ENCODE assay signal across 15 cellular contexts in genomic region chr12:24479131-24479530, GRCh38.
"Had no signal": no experiment of that assay in that cellular context is flagged by ENCODE, and none has a peak within 500 bp of the region (broad histone marks: within the 10 kb centered on the region; RNA-seq: fewer than 3 reads in every experiment).

No MANE protein-coding gene starts in this region.

- ATAC-seq: activated naive CD8-positive, alpha-beta T cell treated with anti-CD3 and anti-CD28 coated beads, Interleukin-2, amount 50 U/mL, for 24 hours; activated T-helper 17 cell treated with anti-CD3 and anti-CD28 coated beads, Interleukin-2, amount 50 U/mL, for 72 hours; gastroesophageal sphincter; left lobe of liver; pancreas; stimulated activated effector memory CD8-positive, alpha-beta T cell treated with anti-CD3 and anti-CD28 coated beads, Interleukin-12 subunit alpha, Interleukin-12 subunit beta, amount 100 ng/mL, for 72 hours had no signal

- H3K27me3 ChIP-seq: ascending aorta, cardiac muscle cell, gastroesophageal sphincter, pancreas, vagina had no signal

- H3K27ac ChIP-seq: ascending aorta, cardiac muscle cell, gastroesophageal sphincter, pancreas, vagina had no signal

- H3K4me1 ChIP-seq: ascending aorta, gastroesophageal sphincter, pancreas, vagina had no signal

- H3K36me3 Mint-ChIP-seq: naive B cell; stimulated activated effector memory CD8-positive, alpha-beta T cell treated with anti-CD3 and anti-CD28 coated beads, Interleukin-12 subunit alpha, Interleukin-12 subunit beta, amount 100 ng/mL, for 72 hours had no signal

- DNase-seq: activated CD4-positive, alpha-beta T cell treated with anti-CD3 and anti-CD28 coated beads, Interleukin-2, amount 50 U/mL, for 4 hours; activated CD4-positive, CD25-positive, alpha-beta regulatory T cell treated with anti-CD3 and anti-CD28 coated beads, Interleukin-2, amount 50 U/mL, for 72 hours; activated naive CD4-positive, alpha-beta T cell treated with anti-CD3 and anti-CD28 coated beads for 36 hours; activated naive CD8-positive, alpha-beta T cell treated with anti-CD3 and anti-CD28 coated beads, Interleukin-2, amount 50 U/mL, for 24 hours; islet precursor cell; mammary epithelial cell; naive B cell; pancreas had no signal

- H3K27ac Mint-ChIP-seq: activated naive CD4-positive, alpha-beta T cell treated with anti-CD3 and anti-CD28 coated beads for 36 hours; activated naive CD8-positive, alpha-beta T cell treated with anti-CD3 and anti-CD28 coated beads, Interleukin-2, amount 50 U/mL, for 24 hours; activated T-helper 17 cell treated with anti-CD3 and anti-CD28 coated beads, Interleukin-2, amount 50 U/mL, for 72 hours; naive B cell; stimulated activated effector memory CD8-positive, alpha-beta T cell treated with anti-CD3 and anti-CD28 coated beads, Interleukin-12 subunit alpha, Interleukin-12 subunit beta, amount 100 ng/mL, for 72 hours had no signal

- H3K9me3 Mint-ChIP-seq: activated naive CD4-positive, alpha-beta T cell treated with anti-CD3 and anti-CD28 coated beads for 36 hours; activated naive CD8-positive, alpha-beta T cell treated with anti-CD3 and anti-CD28 coated beads, Interleukin-2, amount 50 U/mL, for 24 hours; naive B cell; stimulated activated effector memory CD8-positive, alpha-beta T cell treated with anti-CD3 and anti-CD28 coated beads, Interleukin-12 subunit alpha, Interleukin-12 subunit beta, amount 100 ng/mL, for 72 hours had no signal

- H3K4me3 Mint-ChIP-seq: activated naive CD4-positive, alpha-beta T cell treated with anti-CD3 and anti-CD28 coated beads for 36 hours; activated naive CD8-positive, alpha-beta T cell treated with anti-CD3 and anti-CD28 coated beads, Interleukin-2, amount 50 U/mL, for 24 hours; activated T-helper 17 cell treated with anti-CD3 and anti-CD28 coated beads, Interleukin-2, amount 50 U/mL, for 72 hours; stimulated activated effector memory CD8-positive, alpha-beta T cell treated with anti-CD3 and anti-CD28 coated beads, Interleukin-12 subunit alpha, Interleukin-12 subunit beta, amount 100 ng/mL, for 72 hours had no signal

- H3K36me3 ChIP-seq: ascending aorta, cardiac muscle cell, gastroesophageal sphincter, pancreas, vagina had no signal

- H3K27me3 Mint-ChIP-seq: activated naive CD8-positive, alpha-beta T cell treated with anti-CD3 and anti-CD28 coated beads, Interleukin-2, amount 50 U/mL, for 24 hours had no signal

- H3K9me3 ChIP-seq: ascending aorta, gastroesophageal sphincter, pancreas, vagina had no signal

- H3K4me3 ChIP-seq: ascending aorta, cardiac muscle cell, gastroesophageal sphincter, pancreas, vagina had no signal

- H3K4me1 Mint-ChIP-seq: activated naive CD8-positive, alpha-beta T cell treated with anti-CD3 and anti-CD28 coated beads, Interleukin-2, amount 50 U/mL, for 24 hours; activated T-helper 17 cell treated with anti-CD3 and anti-CD28 coated beads, Interleukin-2, amount 50 U/mL, for 72 hours; naive B cell; stimulated activated effector memory CD8-positive, alpha-beta T cell treated with anti-CD3 and anti-CD28 coated beads, Interleukin-12 subunit alpha, Interleukin-12 subunit beta, amount 100 ng/mL, for 72 hours had no signal
